ENCODE assay signal across 1 cellular context in the genomic region with DNA sequence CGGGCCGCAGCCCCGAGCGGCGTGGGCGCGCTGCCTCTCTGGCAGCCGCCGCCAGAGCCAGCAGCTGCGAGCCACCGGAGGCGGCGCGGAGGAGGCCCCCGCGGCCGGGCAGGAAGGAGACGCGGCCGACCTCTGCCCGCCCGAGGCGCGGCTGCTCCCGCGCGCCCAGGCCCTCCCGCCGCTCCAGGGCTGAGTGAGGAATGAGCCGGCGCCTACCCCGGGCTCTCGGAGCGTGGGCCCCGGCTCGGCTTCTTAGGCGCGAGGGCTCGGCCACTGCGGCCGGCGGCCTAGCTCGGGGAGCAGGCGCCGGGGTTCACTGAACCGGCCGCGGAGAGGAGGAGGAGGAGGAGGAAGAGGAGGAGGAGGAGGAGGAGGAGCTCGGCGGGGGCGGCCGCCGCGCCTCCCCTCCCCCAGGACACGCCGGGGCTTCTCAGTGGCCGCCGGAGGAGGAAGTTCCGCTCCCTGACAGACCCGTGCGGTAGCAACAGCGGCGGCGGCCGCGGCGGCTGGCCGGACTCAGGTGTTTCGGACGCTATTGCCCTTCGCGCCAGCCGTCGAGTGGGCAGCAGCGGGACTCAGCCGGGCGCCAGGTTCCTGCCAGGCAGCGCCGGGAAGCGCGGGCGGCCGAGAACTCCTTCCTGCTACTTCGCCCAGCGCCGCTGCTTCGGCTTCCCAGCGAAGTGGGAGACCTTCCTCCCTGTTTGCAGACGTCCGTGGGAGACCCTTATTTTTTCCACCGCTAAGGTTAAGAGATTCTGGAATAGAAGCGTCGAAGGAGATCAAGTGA.
TF ChIP-seq lines count a peak whose summit lies in the region.

A gene (plus strand): TSS at position 468 of the 787 bp plus-strand sequence. CDS start 735 bp downstream, outside the sequence.

TF ChIP-seq in WTC11, 78 proteins besides CTCF, POLR2A, EP300 and RAD21 (continued from another document and continues in another):
- TF ChIP-seq, protein P1, sequence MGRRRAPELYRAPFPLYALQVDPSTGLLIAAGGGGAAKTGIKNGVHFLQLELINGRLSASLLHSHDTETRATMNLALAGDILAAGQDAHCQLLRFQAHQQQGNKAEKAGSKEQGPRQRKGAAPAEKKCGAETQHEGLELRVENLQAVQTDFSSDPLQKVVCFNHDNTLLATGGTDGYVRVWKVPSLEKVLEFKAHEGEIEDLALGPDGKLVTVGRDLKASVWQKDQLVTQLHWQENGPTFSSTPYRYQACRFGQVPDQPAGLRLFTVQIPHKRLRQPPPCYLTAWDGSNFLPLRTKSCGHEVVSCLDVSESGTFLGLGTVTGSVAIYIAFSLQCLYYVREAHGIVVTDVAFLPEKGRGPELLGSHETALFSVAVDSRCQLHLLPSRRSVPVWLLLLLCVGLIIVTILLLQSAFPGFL (CRISPR knock-in tag; IDR thresholded peaks at IDR 0.05; ENCODE audit: borderline replicate concordance), result no peak
- TF ChIP-seq ELF4 (CRISPR knock-in tag; IDR thresholded peaks at IDR 0.05; ENCODE audit: low read depth), result peak; percentile 62; the same call in 1 of the 2 replicates
- TF ChIP-seq, protein P2, sequence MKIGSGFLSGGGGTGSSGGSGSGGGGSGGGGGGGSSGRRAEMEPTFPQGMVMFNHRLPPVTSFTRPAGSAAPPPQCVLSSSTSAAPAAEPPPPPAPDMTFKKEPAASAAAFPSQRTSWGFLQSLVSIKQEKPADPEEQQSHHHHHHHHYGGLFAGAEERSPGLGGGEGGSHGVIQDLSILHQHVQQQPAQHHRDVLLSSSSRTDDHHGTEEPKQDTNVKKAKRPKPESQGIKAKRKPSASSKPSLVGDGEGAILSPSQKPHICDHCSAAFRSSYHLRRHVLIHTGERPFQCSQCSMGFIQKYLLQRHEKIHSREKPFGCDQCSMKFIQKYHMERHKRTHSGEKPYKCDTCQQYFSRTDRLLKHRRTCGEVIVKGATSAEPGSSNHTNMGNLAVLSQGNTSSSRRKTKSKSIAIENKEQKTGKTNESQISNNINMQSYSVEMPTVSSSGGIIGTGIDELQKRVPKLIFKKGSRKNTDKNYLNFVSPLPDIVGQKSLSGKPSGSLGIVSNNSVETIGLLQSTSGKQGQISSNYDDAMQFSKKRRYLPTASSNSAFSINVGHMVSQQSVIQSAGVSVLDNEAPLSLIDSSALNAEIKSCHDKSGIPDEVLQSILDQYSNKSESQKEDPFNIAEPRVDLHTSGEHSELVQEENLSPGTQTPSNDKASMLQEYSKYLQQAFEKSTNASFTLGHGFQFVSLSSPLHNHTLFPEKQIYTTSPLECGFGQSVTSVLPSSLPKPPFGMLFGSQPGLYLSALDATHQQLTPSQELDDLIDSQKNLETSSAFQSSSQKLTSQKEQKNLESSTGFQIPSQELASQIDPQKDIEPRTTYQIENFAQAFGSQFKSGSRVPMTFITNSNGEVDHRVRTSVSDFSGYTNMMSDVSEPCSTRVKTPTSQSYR (CRISPR knock-in tag; IDR thresholded peaks at IDR 0.05), result no peak
- 0 out of 2 replicates have a peak, but pooled peaks have one; percentile 56 for TF ChIP-seq ATF1 (CRISPR knock-in tag; IDR thresholded peaks at IDR 0.05)
- peak; percentile 13; the same call in 1 of the 2 replicates for TF ChIP-seq NFYB (CRISPR knock-in tag; conservative IDR thresholded peaks at IDR 0.05; ENCODE audit: low read depth)
- TF ChIP-seq CREM (CRISPR knock-in tag; IDR thresholded peaks at IDR 0.05), result 0 out of 2 replicates have a peak, but pooled peaks have one; percentile 11
- peak; percentile 46; the same call in 1 of the 2 replicates for TF ChIP-seq FOXK1 (CRISPR knock-in tag; IDR thresholded peaks at IDR 0.05)
- TF ChIP-seq, protein P3, sequence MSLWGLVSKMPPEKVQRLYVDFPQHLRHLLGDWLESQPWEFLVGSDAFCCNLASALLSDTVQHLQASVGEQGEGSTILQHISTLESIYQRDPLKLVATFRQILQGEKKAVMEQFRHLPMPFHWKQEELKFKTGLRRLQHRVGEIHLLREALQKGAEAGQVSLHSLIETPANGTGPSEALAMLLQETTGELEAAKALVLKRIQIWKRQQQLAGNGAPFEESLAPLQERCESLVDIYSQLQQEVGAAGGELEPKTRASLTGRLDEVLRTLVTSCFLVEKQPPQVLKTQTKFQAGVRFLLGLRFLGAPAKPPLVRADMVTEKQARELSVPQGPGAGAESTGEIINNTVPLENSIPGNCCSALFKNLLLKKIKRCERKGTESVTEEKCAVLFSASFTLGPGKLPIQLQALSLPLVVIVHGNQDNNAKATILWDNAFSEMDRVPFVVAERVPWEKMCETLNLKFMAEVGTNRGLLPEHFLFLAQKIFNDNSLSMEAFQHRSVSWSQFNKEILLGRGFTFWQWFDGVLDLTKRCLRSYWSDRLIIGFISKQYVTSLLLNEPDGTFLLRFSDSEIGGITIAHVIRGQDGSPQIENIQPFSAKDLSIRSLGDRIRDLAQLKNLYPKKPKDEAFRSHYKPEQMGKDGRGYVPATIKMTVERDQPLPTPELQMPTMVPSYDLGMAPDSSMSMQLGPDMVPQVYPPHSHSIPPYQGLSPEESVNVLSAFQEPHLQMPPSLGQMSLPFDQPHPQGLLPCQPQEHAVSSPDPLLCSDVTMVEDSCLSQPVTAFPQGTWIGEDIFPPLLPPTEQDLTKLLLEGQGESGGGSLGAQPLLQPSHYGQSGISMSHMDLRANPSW (CRISPR knock-in tag; conservative IDR thresholded peaks at IDR 0.05; ENCODE audit: low read depth), result no peak
- TF ChIP-seq NFATC4 (CRISPR knock-in tag; IDR thresholded peaks at IDR 0.05), result no peak
- TF ChIP-seq, protein P4, sequence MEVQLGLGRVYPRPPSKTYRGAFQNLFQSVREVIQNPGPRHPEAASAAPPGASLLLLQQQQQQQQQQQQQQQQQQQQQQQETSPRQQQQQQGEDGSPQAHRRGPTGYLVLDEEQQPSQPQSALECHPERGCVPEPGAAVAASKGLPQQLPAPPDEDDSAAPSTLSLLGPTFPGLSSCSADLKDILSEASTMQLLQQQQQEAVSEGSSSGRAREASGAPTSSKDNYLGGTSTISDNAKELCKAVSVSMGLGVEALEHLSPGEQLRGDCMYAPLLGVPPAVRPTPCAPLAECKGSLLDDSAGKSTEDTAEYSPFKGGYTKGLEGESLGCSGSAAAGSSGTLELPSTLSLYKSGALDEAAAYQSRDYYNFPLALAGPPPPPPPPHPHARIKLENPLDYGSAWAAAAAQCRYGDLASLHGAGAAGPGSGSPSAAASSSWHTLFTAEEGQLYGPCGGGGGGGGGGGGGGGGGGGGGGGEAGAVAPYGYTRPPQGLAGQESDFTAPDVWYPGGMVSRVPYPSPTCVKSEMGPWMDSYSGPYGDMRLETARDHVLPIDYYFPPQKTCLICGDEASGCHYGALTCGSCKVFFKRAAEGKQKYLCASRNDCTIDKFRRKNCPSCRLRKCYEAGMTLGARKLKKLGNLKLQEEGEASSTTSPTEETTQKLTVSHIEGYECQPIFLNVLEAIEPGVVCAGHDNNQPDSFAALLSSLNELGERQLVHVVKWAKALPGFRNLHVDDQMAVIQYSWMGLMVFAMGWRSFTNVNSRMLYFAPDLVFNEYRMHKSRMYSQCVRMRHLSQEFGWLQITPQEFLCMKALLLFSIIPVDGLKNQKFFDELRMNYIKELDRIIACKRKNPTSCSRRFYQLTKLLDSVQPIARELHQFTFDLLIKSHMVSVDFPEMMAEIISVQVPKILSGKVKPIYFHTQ (CRISPR knock-in tag; IDR thresholded peaks at IDR 0.05), result no peak
- TF ChIP-seq SMAD4 (CRISPR knock-in tag; IDR thresholded peaks at IDR 0.05), result no peak
- TF ChIP-seq EMX1 (CRISPR knock-in tag; IDR thresholded peaks at IDR 0.05), result no peak
- 0 out of 2 replicates have a peak, but pooled peaks have one; percentile 11 for TF ChIP-seq SMAD3 (CRISPR knock-in tag; IDR thresholded peaks at IDR 0.05; ENCODE audit: borderline replicate concordance)
- no peak for TF ChIP-seq JUN (CRISPR knock-in tag; IDR thresholded peaks at IDR 0.05)
- TF ChIP-seq TCF7 (CRISPR knock-in tag; IDR thresholded peaks at IDR 0.05; ENCODE audit: low read depth), result no peak
- TF ChIP-seq, protein P5, sequence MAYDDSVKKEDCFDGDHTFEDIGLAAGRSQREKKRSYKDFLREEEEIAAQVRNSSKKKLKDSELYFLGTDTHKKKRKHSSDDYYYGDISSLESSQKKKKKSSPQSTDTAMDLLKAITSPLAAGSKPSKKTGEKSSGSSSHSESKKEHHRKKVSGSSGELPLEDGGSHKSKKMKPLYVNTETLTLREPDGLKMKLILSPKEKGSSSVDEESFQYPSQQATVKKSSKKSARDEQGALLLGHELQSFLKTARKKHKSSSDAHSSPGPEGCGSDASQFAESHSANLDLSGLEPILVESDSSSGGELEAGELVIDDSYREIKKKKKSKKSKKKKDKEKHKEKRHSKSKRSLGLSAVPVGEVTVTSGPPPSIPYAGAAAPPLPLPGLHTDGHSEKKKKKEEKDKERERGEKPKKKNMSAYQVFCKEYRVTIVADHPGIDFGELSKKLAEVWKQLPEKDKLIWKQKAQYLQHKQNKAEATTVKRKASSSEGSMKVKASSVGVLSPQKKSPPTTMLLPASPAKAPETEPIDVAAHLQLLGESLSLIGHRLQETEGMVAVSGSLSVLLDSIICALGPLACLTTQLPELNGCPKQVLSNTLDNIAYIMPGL (CRISPR knock-in tag; IDR thresholded peaks at IDR 0.05), result 0 out of 2 replicates have a peak, but pooled peaks have one; percentile 22
- TF ChIP-seq CREB1 (CRISPR knock-in tag; IDR thresholded peaks at IDR 0.05), result no peak
- TF ChIP-seq, protein P6, sequence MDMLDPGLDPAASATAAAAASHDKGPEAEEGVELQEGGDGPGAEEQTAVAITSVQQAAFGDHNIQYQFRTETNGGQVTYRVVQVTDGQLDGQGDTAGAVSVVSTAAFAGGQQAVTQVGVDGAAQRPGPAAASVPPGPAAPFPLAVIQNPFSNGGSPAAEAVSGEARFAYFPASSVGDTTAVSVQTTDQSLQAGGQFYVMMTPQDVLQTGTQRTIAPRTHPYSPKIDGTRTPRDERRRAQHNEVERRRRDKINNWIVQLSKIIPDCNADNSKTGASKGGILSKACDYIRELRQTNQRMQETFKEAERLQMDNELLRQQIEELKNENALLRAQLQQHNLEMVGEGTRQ (CRISPR knock-in tag; IDR thresholded peaks at IDR 0.05), result no peak
- TF ChIP-seq, protein P7, sequence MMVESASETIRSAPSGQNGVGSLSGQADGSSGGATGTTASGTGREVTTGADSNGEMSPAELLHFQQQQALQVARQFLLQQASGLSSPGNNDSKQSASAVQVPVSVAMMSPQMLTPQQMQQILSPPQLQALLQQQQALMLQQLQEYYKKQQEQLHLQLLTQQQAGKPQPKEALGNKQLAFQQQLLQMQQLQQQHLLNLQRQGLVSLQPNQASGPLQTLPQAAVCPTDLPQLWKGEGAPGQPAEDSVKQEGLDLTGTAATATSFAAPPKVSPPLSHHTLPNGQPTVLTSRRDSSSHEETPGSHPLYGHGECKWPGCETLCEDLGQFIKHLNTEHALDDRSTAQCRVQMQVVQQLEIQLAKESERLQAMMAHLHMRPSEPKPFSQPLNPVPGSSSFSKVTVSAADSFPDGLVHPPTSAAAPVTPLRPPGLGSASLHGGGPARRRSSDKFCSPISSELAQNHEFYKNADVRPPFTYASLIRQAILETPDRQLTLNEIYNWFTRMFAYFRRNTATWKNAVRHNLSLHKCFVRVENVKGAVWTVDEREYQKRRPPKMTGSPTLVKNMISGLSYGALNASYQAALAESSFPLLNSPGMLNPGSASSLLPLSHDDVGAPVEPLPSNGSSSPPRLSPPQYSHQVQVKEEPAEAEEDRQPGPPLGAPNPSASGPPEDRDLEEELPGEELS (CRISPR knock-in tag; IDR thresholded peaks at IDR 0.05), result peak; percentile 67; the same call in 1 of the 2 replicates
- TF ChIP-seq IRF2 (CRISPR knock-in tag; IDR thresholded peaks at IDR 0.05; ENCODE audit: borderline replicate concordance, low read depth), result no peak
- no peak for TF ChIP-seq ZNF416 (CRISPR knock-in tag; IDR thresholded peaks at IDR 0.05)
- TF ChIP-seq FOXP1 (CRISPR knock-in tag; IDR thresholded peaks at IDR 0.05; ENCODE audit: borderline replicate concordance), result no peak
- no peak for TF ChIP-seq HMGA2 (CRISPR knock-in tag; IDR thresholded peaks at IDR 0.05)
- TF ChIP-seq GTF2I (CRISPR knock-in tag; conservative IDR thresholded peaks at IDR 0.05), result no peak
- no peak for TF ChIP-seq SOX15 (CRISPR knock-in tag; IDR thresholded peaks at IDR 0.05)
- TF ChIP-seq, protein P8, sequence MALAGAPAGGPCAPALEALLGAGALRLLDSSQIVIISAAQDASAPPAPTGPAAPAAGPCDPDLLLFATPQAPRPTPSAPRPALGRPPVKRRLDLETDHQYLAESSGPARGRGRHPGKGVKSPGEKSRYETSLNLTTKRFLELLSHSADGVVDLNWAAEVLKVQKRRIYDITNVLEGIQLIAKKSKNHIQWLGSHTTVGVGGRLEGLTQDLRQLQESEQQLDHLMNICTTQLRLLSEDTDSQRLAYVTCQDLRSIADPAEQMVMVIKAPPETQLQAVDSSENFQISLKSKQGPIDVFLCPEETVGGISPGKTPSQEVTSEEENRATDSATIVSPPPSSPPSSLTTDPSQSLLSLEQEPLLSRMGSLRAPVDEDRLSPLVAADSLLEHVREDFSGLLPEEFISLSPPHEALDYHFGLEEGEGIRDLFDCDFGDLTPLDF (CRISPR knock-in tag; IDR thresholded peaks at IDR 0.05), result no peak
- TF ChIP-seq, protein P9, sequence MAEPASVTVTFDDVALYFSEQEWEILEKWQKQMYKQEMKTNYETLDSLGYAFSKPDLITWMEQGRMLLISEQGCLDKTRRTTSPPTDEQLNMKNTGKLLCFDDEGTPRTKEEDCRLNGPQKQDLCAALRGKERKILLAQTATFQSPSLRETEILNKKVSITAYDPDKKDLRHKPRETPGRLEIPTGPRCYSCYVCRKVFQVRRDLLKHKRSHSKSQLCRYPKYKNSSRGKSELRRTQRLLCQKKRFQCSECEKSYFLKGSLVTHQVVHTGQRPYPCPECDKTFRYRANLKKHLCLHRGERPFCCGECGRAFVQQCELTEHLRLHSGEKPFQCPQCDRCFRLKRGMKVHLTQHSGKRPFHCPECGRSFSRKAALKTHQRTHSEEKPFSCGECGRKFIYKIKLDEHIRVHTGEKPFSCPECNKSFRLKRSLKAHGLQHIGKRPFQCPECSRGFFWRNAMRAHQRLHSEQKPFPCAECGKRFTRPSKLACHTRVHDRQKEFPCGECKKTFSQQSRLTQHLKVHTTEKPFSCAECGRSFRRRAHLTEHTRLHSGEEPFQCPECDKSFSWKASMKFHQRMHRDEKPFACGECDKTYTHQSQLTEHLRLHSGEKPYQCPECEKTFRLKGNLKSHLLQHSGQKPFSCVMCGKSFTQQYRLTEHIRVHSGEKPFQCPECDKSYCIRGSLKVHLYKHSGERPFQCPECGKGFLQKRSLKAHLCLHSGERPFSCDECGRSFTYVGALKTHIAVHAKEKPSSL (CRISPR knock-in tag; conservative IDR thresholded peaks at IDR 0.05), result no peak
- TF ChIP-seq ZNF423 (CRISPR knock-in tag; IDR thresholded peaks at IDR 0.05), result no peak
- TF ChIP-seq, protein P10, sequence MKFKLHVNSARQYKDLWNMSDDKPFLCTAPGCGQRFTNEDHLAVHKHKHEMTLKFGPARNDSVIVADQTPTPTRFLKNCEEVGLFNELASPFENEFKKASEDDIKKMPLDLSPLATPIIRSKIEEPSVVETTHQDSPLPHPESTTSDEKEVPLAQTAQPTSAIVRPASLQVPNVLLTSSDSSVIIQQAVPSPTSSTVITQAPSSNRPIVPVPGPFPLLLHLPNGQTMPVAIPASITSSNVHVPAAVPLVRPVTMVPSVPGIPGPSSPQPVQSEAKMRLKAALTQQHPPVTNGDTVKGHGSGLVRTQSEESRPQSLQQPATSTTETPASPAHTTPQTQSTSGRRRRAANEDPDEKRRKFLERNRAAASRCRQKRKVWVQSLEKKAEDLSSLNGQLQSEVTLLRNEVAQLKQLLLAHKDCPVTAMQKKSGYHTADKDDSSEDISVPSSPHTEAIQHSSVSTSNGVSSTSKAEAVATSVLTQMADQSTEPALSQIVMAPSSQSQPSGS (CRISPR knock-in tag; IDR thresholded peaks at IDR 0.05; ENCODE audit: borderline replicate concordance, low read depth), result no peak
- TF ChIP-seq GABPB1 (CRISPR knock-in tag; IDR thresholded peaks at IDR 0.05), result no peak
- no peak for TF ChIP-seq FOXJ3 (CRISPR knock-in tag; IDR thresholded peaks at IDR 0.05; ENCODE audit: borderline replicate concordance)
- TF ChIP-seq, protein P11, sequence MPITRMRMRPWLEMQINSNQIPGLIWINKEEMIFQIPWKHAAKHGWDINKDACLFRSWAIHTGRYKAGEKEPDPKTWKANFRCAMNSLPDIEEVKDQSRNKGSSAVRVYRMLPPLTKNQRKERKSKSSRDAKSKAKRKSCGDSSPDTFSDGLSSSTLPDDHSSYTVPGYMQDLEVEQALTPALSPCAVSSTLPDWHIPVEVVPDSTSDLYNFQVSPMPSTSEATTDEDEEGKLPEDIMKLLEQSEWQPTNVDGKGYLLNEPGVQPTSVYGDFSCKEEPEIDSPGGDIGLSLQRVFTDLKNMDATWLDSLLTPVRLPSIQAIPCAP (CRISPR knock-in tag; IDR thresholded peaks at IDR 0.05), result no peak
